ENCODE assay signal across 9 cellular contexts in genomic region chr4:10015140-10015753, GRCh38. TPM values are rescaled to one million over a fixed set of nuclear protein-coding genes. Genes with fewer than 3 reads are reported as not detected.
DNase-seq lines count a peak whose midpoint lies in the region; ATAC-seq, FAIRE-seq and TF ChIP-seq lines count a peak whose summit lies in the region.
"Had no signal": no experiment of that assay in that cellular context is flagged by ENCODE, and none has a peak within 500 bp of the region (broad histone marks: within the 10 kb centered on the region; RNA-seq: fewer than 3 reads in every experiment).

No MANE protein-coding gene starts in this region.

- peak overlapping the region; percentile 24; the same call in 1 of the 2 replicates for H3K9ac ChIP-seq in HepG2 (ENCODE audit: insufficient read depth, low read depth, low read length)

- no TSS peak for BruUV-seq in HepG2 (replicated peaks; lab: Mats Ljungman, UMichigan)

- POLR2A ChIA-PET in HepG2 (lab: Yijun Ruan, JAX): interaction anchor here (1.0 to 3.9 kb wide), 3 partner anchors 8 to 52 kb away, joined by 3 to 21 read pairs (median 7); no protein-coding TSS in a partner anchor

- TF ChIP-seq RAD21 in HepG2 (CRISPR knock-in tag; IDR thresholded peaks at IDR 0.05): peak; percentile 60

- peaks cover 100% of the 10 kb centered on the region for H3K4me1 ChIP-seq in HepG2 (ENCODE audit: insufficient read depth, low read length)

- CTCF ChIA-PET in HepG2 (lab: Yijun Ruan, JAX; ENCODE audit: low intra/inter-chr PET ratio, low total read pairs): interaction anchor here (1.2 to 1.7 kb wide), 2 partner anchors 250 to 252 kb away, joined by 3 to 11 read pairs; no protein-coding TSS in a partner anchor

- peak overlapping the region; percentile 15; the same call in 1 of the 2 replicates for H3K4me2 ChIP-seq in HepG2 (ENCODE audit: low read depth, low read length)

- FAIRE-seq in HepG2 (lab: Jason Lieb, UNC): peak; percentile 73

- peaks cover 10 to 47% of the 10 kb centered on the region in 2 experiments for H3K36me3 ChIP-seq in HepG2 (replicated peaks in 1 of 2; ENCODE audit: control insufficient read depth in 1 of 2, insufficient read depth in 2 of 2, low read length in 2 of 2)

- TF ChIP-seq EP300 in HepG2 (IDR thresholded peaks at IDR 0.05; ENCODE audit: low read depth in 2 of 2, low read length in 2 of 2) (no peak), HepG2 (CRISPR knock-in tag; IDR thresholded peaks at IDR 0.05; ENCODE audit: borderline replicate concordance) (no peak)

- no peaks in the 10 kb centered on the region for H3K9me3 ChIP-seq in HepG2 (ENCODE audit: low read length)

- intact Hi-C loops in HepG2 (cut with micrococcal nuclease; ENCODE audit: unreplicated experiment): loop anchor here (5.0 kb wide), 1 partner anchor 68 kb away; no protein-coding TSS in a partner anchor

- H3K4me3 ChIP-seq in astrocyte of the cerebellum (ENCODE audit: low read depth, low read length): no peak overlapping the region
- H3K4me3 ChIP-seq in HepG2 (replicated peaks in 1 of 3; ENCODE audit: insufficient read depth in 1 of 3, low read depth in 2 of 3, low read length in 3 of 3): no peak overlapping the region
- H3K4me3 ChIP-seq: SK-N-MC had no signal

- peak; percentile 38 for ATAC-seq in GM18517 (IDR thresholded peaks at IDR 0.05; ENCODE audit: unreplicated experiment)
- ATAC-seq in HepG2: peak; percentile 16
- no peak for ATAC-seq in GM18870 (IDR thresholded peaks at IDR 0.05; ENCODE audit: unreplicated experiment)

- peaks cover 15% of the 10 kb centered on the region for H4K20me1 ChIP-seq in HepG2 (ENCODE audit: insufficient read depth, low read length)

- H2AFZ ChIP-seq in HepG2 (ENCODE audit: low read length): no peak overlapping the region

- in situ Hi-C loops in astrocyte of the cerebellum (cut with HindIII; ENCODE audit: low sequenced_read_pairs): no loop called here
- in situ Hi-C loops in HepG2 (cut with HindIII; ENCODE audit: extremely low pct_ligation_motif_present, low pct_unique_long_range_greater_than_20kb): loop anchor here (5.0 to 10.0 kb wide), 3 partner anchors 37 to 310 kb away; no protein-coding TSS in a partner anchor

- 77% methylated on average over 5 of the region's 7 CpGs for WGBS in HepG2 (ENCODE audit: low lambda C conversion rate)

- H3K27me3 ChIP-seq in HepG2 (ENCODE audit: control insufficient read depth in 1 of 2, insufficient read depth in 2 of 2, low read length in 2 of 2): no peaks in the 10 kb centered on the region

- DNase-seq in NCI-H2081 treated with DMSO at 0.1 percent for 48 hours (lab: John Stamatoyannopoulos, UW): peak; percentile 73
- no peak for DNase-seq in astrocyte of the cerebellum (ENCODE audit: low read depth)
- no peak for DNase-seq in HepG2 (ENCODE audit: low spot score)
- DNase-seq in GM19240 (ENCODE audit: insufficient read length, low spot score): no peak
- no peak for DNase-seq in activated naive CD4-positive, alpha-beta T cell treated with anti-CD3 and anti-CD28 coated beads, Interleukin-2, amount 50 U/mL, for 16 hours

- H3K79me2 ChIP-seq in HepG2 (ENCODE audit: insufficient read depth, low read length): peaks cover 86% of the 10 kb centered on the region

- TF ChIP-seq CTCF in C4-2B (conservative IDR thresholded peaks at IDR 0.05): peak; percentile 78
- peak; percentile 62 for TF ChIP-seq CTCF in astrocyte of the cerebellum (IDR thresholded peaks at IDR 0.05; ENCODE audit: low read depth, low read length, missing control alignments)
- TF ChIP-seq CTCF in HepG2 (CRISPR knock-in tag; IDR thresholded peaks at IDR 0.05): peak; percentile 83

- H3K27ac ChIP-seq in C4-2B: no peak overlapping the region
- H3K27ac ChIP-seq in HepG2 (ENCODE audit: extremely low read length, insufficient read depth, low read length): peak overlapping the region; percentile 89
- H3K27ac ChIP-seq: SK-N-MC had no signal

- TF ChIP-seq POLR2A in HepG2 (IDR thresholded peaks at IDR 0.05; ENCODE audit: insufficient read depth in 1 of 2, low read depth in 2 of 2, low read length in 2 of 2): no peak

TF ChIP-seq in HepG2, 621 proteins besides CTCF, POLR2A, EP300 and RAD21 (continues in another document):
- TF ChIP-seq ZBTB44 (CRISPR knock-in tag; IDR thresholded peaks at IDR 0.05) (no peak), ZNF687 (CRISPR knock-in tag; IDR thresholded peaks at IDR 0.05) (0 out of 2 replicates have a peak, but pooled peaks have one; percentile 20), DRAP1 (CRISPR knock-in tag; IDR thresholded peaks at IDR 0.05) (no peak), ZNF879 (CRISPR knock-in tag; IDR thresholded peaks at IDR 0.05) (no peak), ZBTB1 (CRISPR knock-in tag; IDR thresholded peaks at IDR 0.05; ENCODE audit: borderline replicate concordance) (no peak)

RNA-seq across cellular contexts. Expression of gene SLC2A9, which starts 6.0 kb away (rescaled TPM):
- 19.9 and 36.2 TPM in 2 replicates for total RNA-seq in HepG2 (2016; rRNA removed; fragmentation: Illumina TruSeq; extraction: Trizol)
- total RNA-seq in HepG2 (2016; cell fraction: cytosol; rRNA removed; fragmentation: Illumina TruSeq; extraction: Trizol; ENCODE audit: low read depth): 11.2 and 13.2 TPM in 2 replicates
- total RNA-seq in HepG2 (2016; cell fraction: insoluble cytoplasmic fraction; rRNA removed; fragmentation: Illumina TruSeq; extraction: Trizol): 20.2 and 36.6 TPM in 2 replicates
- total RNA-seq in HepG2 (2016; cell fraction: membrane; rRNA removed; fragmentation: Illumina TruSeq; extraction: Trizol): 16.6 and 18.8 TPM in 2 replicates
- 46.8 and 63.5 TPM in 2 replicates for total RNA-seq in HepG2 (2016; cell fraction: nucleus; rRNA removed; fragmentation: Illumina TruSeq; extraction: Trizol)
- polyA plus RNA-seq in HepG2 (2011; rRNA removed): 42.3 and 51.0 TPM in 2 replicates
- polyA plus RNA-seq in HepG2 (2011; cell fraction: cytosol; rRNA removed): 40.4 and 40.5 TPM in 2 replicates
- 78.3 and 78.9 TPM in 2 replicates for polyA plus RNA-seq in HepG2 (2011; cell fraction: nucleus; rRNA removed)
- polyA plus RNA-seq in HepG2 (2012): 38.0 and 55.5 TPM in 2 replicates
- 5.7 and 8.5 TPM in 2 replicates for polyA plus RNA-seq in HepG2 (2016; cell fraction: cytosol; fragmentation: Illumina TruSeq; extraction: Trizol; ENCODE audit: low read depth)
- 16.8 and 19.2 TPM in 2 replicates for polyA plus RNA-seq in HepG2 (2016; cell fraction: insoluble cytoplasmic fraction; fragmentation: Illumina TruSeq; extraction: Trizol; ENCODE audit: low read depth)
- 11.8 and 13.9 TPM in 2 replicates for polyA plus RNA-seq in HepG2 (2016; cell fraction: membrane; fragmentation: Illumina TruSeq; extraction: Trizol; ENCODE audit: low read depth)
- 32.8 and 34.3 TPM in 2 replicates for polyA plus RNA-seq in HepG2 (2016; cell fraction: nucleus; fragmentation: Illumina TruSeq; extraction: Trizol; ENCODE audit: insufficient read depth, low read depth)
- polyA minus RNA-seq in HepG2 (2011; rRNA and poly(A)+ RNA removed; ENCODE audit: low replicate concordance): 0.09 and 127 TPM in 2 replicates
- 35.6 and 44.8 TPM in 2 replicates for polyA minus RNA-seq in HepG2 (2011; cell fraction: cytosol; rRNA and poly(A)+ RNA removed)
- 124 and 142 TPM in 2 replicates for polyA minus RNA-seq in HepG2 (2011; cell fraction: nucleus; rRNA and poly(A)+ RNA removed)
